Comparison of ENCODE assay signal across 5 cellular contexts in the genomic region with DNA sequence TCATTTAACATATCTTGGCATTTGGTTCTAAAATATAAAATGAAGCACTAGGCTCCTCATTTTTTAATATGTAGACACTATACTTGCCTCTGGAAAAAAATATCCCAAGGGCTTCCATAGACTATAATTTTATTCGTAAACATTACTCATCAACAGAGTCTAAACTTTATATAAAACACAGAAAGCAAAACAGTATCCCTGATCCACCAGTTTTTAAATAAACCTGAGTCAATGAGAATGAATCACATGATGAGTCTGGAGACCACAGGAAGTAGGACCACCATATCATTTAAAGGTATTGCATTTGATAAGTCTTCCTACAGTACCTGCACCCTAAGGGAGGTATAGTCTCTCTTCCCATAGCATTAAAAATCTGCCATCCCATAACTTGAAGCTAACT.
"Had no signal": no experiment of that assay in that cellular context is flagged by ENCODE, and none has a peak within 500 bp of the region (broad histone marks: within the 10 kb centered on the region; RNA-seq: fewer than 3 reads in every experiment).

No MANE protein-coding gene starts in this region.

- DNase-seq: H9, HCEC 1CT had no signal

- H2AFZ ChIP-seq: GM23338 had no signal

- H3K4me2 ChIP-seq: GM23338 had no signal

- H3K4me3 ChIP-seq: GM23338 had no signal

- FAIRE-seq: H54, HTR-8/SVneo had no signal
